8 cellular contexts compared by ENCODE assay signal in genomic region chr12:95859344-95859816, GRCh38. TPM values are rescaled to one million over a fixed set of nuclear protein-coding genes. Genes with fewer than 3 reads are reported as not detected.
A peak's percentile ranks its signal among the peaks of the same experiment; 100 is the strongest.
DNase-seq lines count a peak whose midpoint lies in the region; ATAC-seq, FAIRE-seq and TF ChIP-seq lines count a peak whose summit lies in the region.

No MANE protein-coding gene starts in this region.

- CTCF ChIA-PET in CD8-positive, alpha-beta memory T cell (lab: Charles Lee), result no interaction called here
- CTCF ChIA-PET in K562 (lab: Yijun Ruan, JAX; ENCODE audit: low intra/inter-chr PET ratio), result no interaction called here
- CTCF ChIA-PET in HepG2 (lab: Yijun Ruan, JAX; ENCODE audit: low intra/inter-chr PET ratio, low total read pairs), result no interaction called here

- H3K79me2 ChIP-seq in K562 (ENCODE audit: control insufficient read depth, insufficient read depth, low read length) (peaks cover 59% of the 10 kb centered on the region), HepG2 (ENCODE audit: insufficient read depth, low read length) (peaks cover 55% of the 10 kb centered on the region)

- TF ChIP-seq RAD21 in K562 (CRISPR knock-in tag; conservative IDR thresholded peaks at IDR 0.05 in 1 of 2, IDR thresholded peaks at IDR 0.05 in 1 of 2) (no peak), HepG2 (CRISPR knock-in tag; IDR thresholded peaks at IDR 0.05) (no peak)

- TF ChIP-seq EP300 in K562 (IDR thresholded peaks at IDR 0.05; ENCODE audit: low read length), result no peak
- TF ChIP-seq EP300 in HepG2 (IDR thresholded peaks at IDR 0.05; ENCODE audit: low read depth in 2 of 2, low read length in 2 of 2), result no peak
- no peak for TF ChIP-seq EP300 in HepG2 (CRISPR knock-in tag; IDR thresholded peaks at IDR 0.05; ENCODE audit: borderline replicate concordance)
- TF ChIP-seq EP300 in upper lobe of left lung (IDR thresholded peaks at IDR 0.05), result no peak

- H3K9ac ChIP-seq in K562 (ENCODE audit: insufficient read depth in 1 of 2, low read depth in 2 of 2, low read length in 2 of 2) (peak overlapping the region; percentile 93), HepG2 (ENCODE audit: insufficient read depth, low read depth, low read length) (peak overlapping the region; percentile 90)

- peaks cover 3% of the 10 kb centered on the region in 2 donors for H3K27me3 Mint-ChIP-seq in CD8-positive, alpha-beta memory T cell
- peaks cover 4% of the 10 kb centered on the region for H3K27me3 Mint-ChIP-seq in endothelial cell (ENCODE audit: unreplicated experiment)

- no peak for DNase-seq in CD8-positive, alpha-beta memory T cell
- DNase-seq in NCI-H526 (lab: John Stamatoyannopoulos, UW), result peak; percentile 22 to 41
- peak; percentile 21 to 59 (median 32) for DNase-seq in K562 (ENCODE audit: extremely low read depth in 1 of 4, low spot score in 3 of 4)
- DNase-seq in HepG2 (ENCODE audit: low spot score), result peak; percentile 18
- DNase-seq in upper lobe of left lung, result no peak
- DNase-seq in endothelial cell (ENCODE audit: low spot score), result no peak
- no peak for DNase-seq in C1 segment of cervical spinal cord (lab: John Stamatoyannopoulos, UW)

- FAIRE-seq in K562 (lab: Jason Lieb, UNC) (peak; percentile 32), HepG2 (lab: Jason Lieb, UNC) (peak; percentile 4)

- TF ChIP-seq CTCF in K562 (IDR thresholded peaks at IDR 0.05 in 2 of 3, conservative IDR thresholded peaks at IDR 0.05 in 1 of 3; ENCODE audit: insufficient read depth in 2 of 3, low read depth in 1 of 3, low read length in 3 of 3) (0 out of 6 replicates have a peak, but pooled peaks of 1 of the 3 experiments have one; percentile 5), HepG2 (CRISPR knock-in tag; IDR thresholded peaks at IDR 0.05) (no peak), upper lobe of left lung (IDR thresholded peaks at IDR 0.05) (no peak), endothelial cell (IDR thresholded peaks at IDR 0.05; ENCODE audit: unreplicated experiment) (no peak)

- WGBS in K562 (ENCODE audit: insufficient coverage, low coverage, missing lambda C conversion rate), result 2% methylated on average over 12 of the region's 13 CpGs
- WGBS in HepG2 (ENCODE audit: low lambda C conversion rate), result 1% methylated on average over 13 of the region's 13 CpGs
- 2% methylated on average over 13 of the region's 13 CpGs for WGBS in upper lobe of left lung, 2 donors

- no peak overlapping the region for H3K27ac Mint-ChIP-seq in CD8-positive, alpha-beta memory T cell
- no peak overlapping the region for H3K27ac Mint-ChIP-seq in endothelial cell (ENCODE audit: unreplicated experiment)

- in situ Hi-C loops in K562 (cut with MboI), result no loop called here
- in situ Hi-C loops in HepG2 (cut with HindIII; ENCODE audit: extremely low pct_ligation_motif_present, low pct_unique_long_range_greater_than_20kb), result no loop called here

- H3K36me3 ChIP-seq in CD8-positive, alpha-beta memory T cell (ENCODE audit: insufficient read depth, low read length), result peaks cover 13% of the 10 kb centered on the region
- H3K36me3 ChIP-seq in K562 (ENCODE audit: control insufficient read depth, insufficient read depth, low read length), result peaks cover 44% of the 10 kb centered on the region
- H3K36me3 ChIP-seq in HepG2 (replicated peaks in 1 of 2; ENCODE audit: control insufficient read depth in 1 of 2, insufficient read depth in 2 of 2, low read length in 2 of 2), result peaks cover 2 to 24% of the 10 kb centered on the region in 2 experiments
- H3K36me3 ChIP-seq in upper lobe of left lung, result peaks cover 3 to 28% (median 12%) of the 10 kb centered on the region in 4 donors

- H3K9me3 ChIP-seq in CD8-positive, alpha-beta memory T cell (ENCODE audit: low read length), result no peaks in the 10 kb centered on the region
- H3K9me3 ChIP-seq in K562 (replicated peaks; ENCODE audit: control insufficient read depth, insufficient read depth, low read depth, low read length), result no peaks in the 10 kb centered on the region; the same call in 1 of the 2 replicates
- no peaks in the 10 kb centered on the region for H3K9me3 ChIP-seq in HepG2 (ENCODE audit: low read length)
- no peaks in the 10 kb centered on the region for H3K9me3 ChIP-seq in upper lobe of left lung

- peak overlapping the region; percentile 92 for H3K4me2 ChIP-seq in K562 (ENCODE audit: insufficient read depth, low read length)
- H3K4me2 ChIP-seq in HepG2 (ENCODE audit: low read depth, low read length), result peak overlapping the region; percentile 90

- H3K27me3 ChIP-seq in CD8-positive, alpha-beta memory T cell (ENCODE audit: insufficient read depth, low read length, poor library complexity, severe bottlenecking), result no peaks in the 10 kb centered on the region
- H3K27me3 ChIP-seq in K562 (ENCODE audit: control insufficient read depth in 2 of 2, insufficient read depth in 2 of 2, low read length in 2 of 2) (no peaks in the 10 kb centered on the region), HepG2 (ENCODE audit: control insufficient read depth in 1 of 2, insufficient read depth in 2 of 2, low read length in 2 of 2) (no peaks in the 10 kb centered on the region; a peak in 1 of 5 replicates), upper lobe of left lung (no peaks in the 10 kb centered on the region)

- H2AFZ ChIP-seq in K562 (ENCODE audit: low read depth, low read length), result peak overlapping the region; percentile 95
- H2AFZ ChIP-seq in HepG2 (ENCODE audit: low read length), result no peak overlapping the region

- BruUV-seq in K562 (replicated peaks; lab: Mats Ljungman, UMichigan), result TSS peak; percentile 34
- BruUV-seq in HepG2 (replicated peaks; lab: Mats Ljungman, UMichigan), result no TSS peak

- H4K20me1 ChIP-seq in K562 (replicated peaks; ENCODE audit: control insufficient read depth, insufficient read depth, low read length), result 0 out of 2 replicates have a peak, but pooled peaks cover 3% of the 10 kb centered on the region
- H4K20me1 ChIP-seq in HepG2 (ENCODE audit: insufficient read depth, low read length), result peaks cover 4% of the 10 kb centered on the region

- POLR2A ChIA-PET in CD8-positive, alpha-beta memory T cell (lab: Charles Lee), result interaction anchor here (1.1 kb wide), 1 partner anchor 84 kb away, joined by 6 read pairs; the partner anchor contains the start of gene AMDHD1
- POLR2A ChIA-PET in K562 (lab: Yijun Ruan, JAX), result interaction anchor here (0.7 to 2.2 kb wide), 6 partner anchors 9 to 19 kb away, joined by 3 to 10 read pairs (median 5); no protein-coding TSS in a partner anchor
- POLR2A ChIA-PET in HepG2 (lab: Yijun Ruan, JAX), result interaction anchor here (1.0 kb wide), 1 partner anchor 139 kb away, joined by 5 read pairs; no protein-coding TSS in a partner anchor

- ATAC-seq in GM21717 (IDR thresholded peaks at IDR 0.05; ENCODE audit: unreplicated experiment) (peak; percentile 11), K562 (peak; percentile 76), HepG2 (peak; percentile 33), upper lobe of left lung (ENCODE audit: low FRiP score in 2 of 2) (peak; percentile 5 to 31)

- intact Hi-C loops in K562 (cut with micrococcal nuclease) (loop anchor here (2.0 kb wide), 1 partner anchor 185 kb away; no protein-coding TSS in a partner anchor), HepG2 (cut with micrococcal nuclease; ENCODE audit: unreplicated experiment) (loop anchor here (5.0 kb wide), 1 partner anchor 138 kb away; the partner anchor contains the start of gene HAL)

- H3K9me1 ChIP-seq in K562 (ENCODE audit: control insufficient read depth, insufficient read depth, low read length), result no peaks in the 10 kb centered on the region

- peaks cover 17 to 36% (median 21%) of the 10 kb centered on the region in 3 donors for H3K4me1 Mint-ChIP-seq in CD8-positive, alpha-beta memory T cell
- peaks cover 13% of the 10 kb centered on the region for H3K4me1 Mint-ChIP-seq in endothelial cell (ENCODE audit: unreplicated experiment)

- no peaks in the 10 kb centered on the region for H3K9me3 Mint-ChIP-seq in CD8-positive, alpha-beta memory T cell
- H3K9me3 Mint-ChIP-seq in endothelial cell (ENCODE audit: unreplicated experiment), result no peaks in the 10 kb centered on the region

- no peak overlapping the region for H3K4me3 Mint-ChIP-seq in CD8-positive, alpha-beta memory T cell
- no peak overlapping the region for H3K4me3 Mint-ChIP-seq in endothelial cell (ENCODE audit: unreplicated experiment)

- TF ChIP-seq POLR2A in K562 (conservative IDR thresholded peaks at IDR 0.05) (no peak), HepG2 (IDR thresholded peaks at IDR 0.05; ENCODE audit: insufficient read depth in 1 of 2, low read depth in 2 of 2, low read length in 2 of 2) (no peak), upper lobe of left lung (IDR thresholded peaks at IDR 0.05) (no peak)

- peaks cover 4 to 36% (median 21%) of the 10 kb centered on the region in 3 donors for H3K36me3 Mint-ChIP-seq in CD8-positive, alpha-beta memory T cell
- peaks cover 12% of the 10 kb centered on the region for H3K36me3 Mint-ChIP-seq in endothelial cell (ENCODE audit: low read depth, unreplicated experiment)

- peaks cover 27% of the 10 kb centered on the region for H3K4me1 ChIP-seq in CD8-positive, alpha-beta memory T cell (ENCODE audit: insufficient read depth, low read length)
- H3K4me1 ChIP-seq in K562 (replicated peaks in 1 of 2; ENCODE audit: control insufficient read depth in 2 of 2, insufficient read depth in 2 of 2, low read length in 2 of 2), result peaks cover 0 to 7% of the 10 kb centered on the region in 2 experiments; a peak in 3 of 5 replicates
- H3K4me1 ChIP-seq in HepG2 (ENCODE audit: insufficient read depth, low read length), result peaks cover 65% of the 10 kb centered on the region
- peaks cover 14 to 25% (median 16%) of the 10 kb centered on the region in 4 donors for H3K4me1 ChIP-seq in upper lobe of left lung

- H3K4me3 ChIP-seq in CD8-positive, alpha-beta memory T cell (ENCODE audit: low read length), result peak overlapping the region; percentile 83
- H3K4me3 ChIP-seq in K562, result peak overlapping the region; percentile 78
- H3K4me3 ChIP-seq in HepG2 (replicated peaks in 1 of 3; ENCODE audit: insufficient read depth in 1 of 3, low read depth in 2 of 3, low read length in 3 of 3), result peak overlapping the region; percentile 84 to 87 (median 85)
- H3K4me3 ChIP-seq in upper lobe of left lung, result peak overlapping the region; percentile 73 to 91 (median 85)

- peak overlapping the region; percentile 85 for H3K27ac ChIP-seq in CD8-positive, alpha-beta memory T cell (ENCODE audit: low read depth, low read length)
- H3K27ac ChIP-seq in K562 (ENCODE audit: extremely low read depth, low read depth, low read length), result peak overlapping the region; percentile 92
- peak overlapping the region; percentile 84 for H3K27ac ChIP-seq in HepG2 (ENCODE audit: extremely low read length, insufficient read depth, low read length)
- H3K27ac ChIP-seq in upper lobe of left lung, result peak overlapping the region; percentile 82 to 84 (median 82)

RNA-seq across cellular contexts. Expression of gene SNRPF, which starts 0.6 kb away (rescaled TPM):
- total RNA-seq in CD8-positive, alpha-beta memory T cell, result 10 to 100 TPM; 45.4 to 49.2 TPM
- polyA plus RNA-seq in CD8-positive, alpha-beta memory T cell, result 51.0 TPM
- 9.0 and 33.7 TPM in 2 replicates for total RNA-seq in K562 (2011; cell fraction: chromatin; rRNA removed; ENCODE audit: low replicate concordance)
- 10.5 and 13.9 TPM in 2 replicates for total RNA-seq in K562 (2011; cell fraction: nucleolus; rRNA removed)
- 25.7 and 45.3 TPM in 2 replicates for total RNA-seq in K562 (2011; cell fraction: nucleoplasm; rRNA removed)
- total RNA-seq in K562 (2014; rRNA removed) (70.4 and 83.6 TPM in 2 replicates), K562 (2014; rRNA removed; fragmentation: Illumina TruSeq; extraction: Trizol) (99.2 and 103 TPM in 2 replicates), K562 (2015; rRNA removed; fragmentation: Illumina TruSeq; extraction: Trizol) (104 and 118 TPM in 2 replicates), K562 (2021) (66.1 and 67.0 TPM in 2 replicates), HepG2 (2016; rRNA removed; fragmentation: Illumina TruSeq; extraction: Trizol) (77.2 and 94.7 TPM in 2 replicates), upper lobe of left lung (10 to 100 TPM in 4 of 6 donors, 1 to 10 TPM in 2; 2.1 to 16.6 (median 14.3) TPM), endothelial cell (ENCODE audit: unreplicated experiment) (28.3 TPM)
- polyA plus RNA-seq in K562 (2011; rRNA removed) (37.9 and 54.6 TPM in 2 replicates), K562 (2014; fragmentation: Illumina TruSeq; extraction: Trizol) (91.4 and 93.6 TPM in 2 replicates), K562 (2014; fragmentation: Nextera tagmentation; extraction: Ambion mirVana) (100 to 1,000 TPM; 181 to 205 TPM), K562 (2014; rRNA removed) (76.0 and 80.5 TPM in 2 replicates), HepG2 (2011; rRNA removed) (24.3 and 31.7 TPM in 2 replicates)
- polyA plus RNA-seq in K562 (2011; cell fraction: cytosol; rRNA removed), result 20.2 and 20.6 TPM in 2 replicates
- 16.8 and 27.8 TPM in 2 replicates for polyA plus RNA-seq in K562 (2011; cell fraction: nucleus; rRNA removed)
- 49.0 and 177 TPM in 2 replicates for polyA plus RNA-seq in K562 (2012)
- 21.5 and 26.0 TPM in 2 replicates for polyA minus RNA-seq in K562 (2011; rRNA and poly(A)+ RNA removed)
- 11.4 and 20.6 TPM in 2 replicates for polyA minus RNA-seq in K562 (2011; cell fraction: cytosol; rRNA and poly(A)+ RNA removed)
- 13.6 and 22.9 TPM in 2 replicates for polyA minus RNA-seq in K562 (2011; cell fraction: nucleus; rRNA and poly(A)+ RNA removed)
- total RNA-seq in HepG2 (2016; cell fraction: cytosol; rRNA removed; fragmentation: Illumina TruSeq; extraction: Trizol; ENCODE audit: low read depth), result 26.9 and 33.1 TPM in 2 replicates
- 81.2 and 98.9 TPM in 2 replicates for total RNA-seq in HepG2 (2016; cell fraction: insoluble cytoplasmic fraction; rRNA removed; fragmentation: Illumina TruSeq; extraction: Trizol)
- 44.1 and 49.3 TPM in 2 replicates for total RNA-seq in HepG2 (2016; cell fraction: membrane; rRNA removed; fragmentation: Illumina TruSeq; extraction: Trizol)
- 43.9 and 45.5 TPM in 2 replicates for total RNA-seq in HepG2 (2016; cell fraction: nucleus; rRNA removed; fragmentation: Illumina TruSeq; extraction: Trizol)
- polyA plus RNA-seq in HepG2 (2011; cell fraction: cytosol; rRNA removed), result 12.6 and 12.9 TPM in 2 replicates
- 5.8 TPM in 2 replicates for polyA plus RNA-seq in HepG2 (2011; cell fraction: nucleus; rRNA removed)
- polyA plus RNA-seq in HepG2 (2012), result 42.8 and 62.0 TPM in 2 replicates
- 44.6 and 58.9 TPM in 2 replicates for polyA plus RNA-seq in HepG2 (2016; cell fraction: cytosol; fragmentation: Illumina TruSeq; extraction: Trizol; ENCODE audit: low read depth)
- 161 and 181 TPM in 2 replicates for polyA plus RNA-seq in HepG2 (2016; cell fraction: insoluble cytoplasmic fraction; fragmentation: Illumina TruSeq; extraction: Trizol; ENCODE audit: low read depth)
- polyA plus RNA-seq in HepG2 (2016; cell fraction: membrane; fragmentation: Illumina TruSeq; extraction: Trizol; ENCODE audit: low read depth), result 62.3 and 79.4 TPM in 2 replicates
- polyA plus RNA-seq in HepG2 (2016; cell fraction: nucleus; fragmentation: Illumina TruSeq; extraction: Trizol; ENCODE audit: insufficient read depth, low read depth), result 67.6 and 85.9 TPM in 2 replicates
- 6.8 and 8.3 TPM in 2 replicates for polyA minus RNA-seq in HepG2 (2011; rRNA and poly(A)+ RNA removed; ENCODE audit: low replicate concordance)
- 5.1 and 7.6 TPM in 2 replicates for polyA minus RNA-seq in HepG2 (2011; cell fraction: cytosol; rRNA and poly(A)+ RNA removed)
- 24.0 and 29.7 TPM in 2 replicates for polyA minus RNA-seq in HepG2 (2011; cell fraction: nucleus; rRNA and poly(A)+ RNA removed)

Comparison
In these comparisons a context has a peak if more than half of its experiments do, and no peak if none do; other contexts are left out.
1. DNase-seq: peak in NCI-H526 (2 of 2), K562 (4 of 4) and HepG2 (single experiment); none in CD8-positive, alpha-beta memory T cell (0 of 5), upper lobe of left lung (0 of 2), endothelial cell (single experiment) and C1 segment of cervical spinal cord (0 of 14).
2. ATAC-seq: peak in every context shown above with its lines; median percentile 76 in K562; 33 in HepG2; 18 in upper lobe of left lung; 11 in GM21717.
3. Peak in every context shown above with its lines, with median percentiles within 50 percentile points of each other: H3K27ac ChIP-seq and H3K4me3 ChIP-seq.